ENCODE assay signal across 10 cellular contexts in the genomic region with DNA sequence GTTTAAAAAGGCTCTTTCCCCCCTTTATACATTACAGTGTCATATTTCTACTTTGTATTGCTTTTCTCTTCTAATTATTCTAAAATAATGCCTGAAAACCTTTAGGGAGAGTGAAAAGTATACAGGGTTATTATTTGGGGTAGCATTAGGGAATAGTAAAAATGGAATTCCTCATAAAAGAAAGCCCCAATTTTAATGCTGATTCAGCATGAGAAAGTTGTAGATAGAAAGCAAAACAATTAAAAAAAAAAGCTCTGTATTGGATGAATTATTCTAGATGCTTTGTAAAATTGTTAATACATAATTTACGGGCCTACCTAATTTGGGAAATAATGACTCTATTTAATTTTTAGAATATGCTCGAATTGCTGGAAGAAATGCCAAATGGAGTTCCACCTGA.
"Had no signal": no experiment of that assay in that cellular context is flagged by ENCODE, and none has a peak within 500 bp of the region (broad histone marks: within the 10 kb centered on the region; RNA-seq: fewer than 3 reads in every experiment).

No MANE protein-coding gene starts in this region.

- H3K9ac ChIP-seq: GM23248, KMS-11 had no signal

- H3K4me1 ChIP-seq: HAP-1 had no signal

- H3K27ac ChIP-seq: GM23248, KMS-11 had no signal

- H3K36me3 ChIP-seq: HAP-1 had no signal

- H2AFZ ChIP-seq: GM23248 had no signal

- H3K4me2 ChIP-seq: KMS-11 had no signal

- ATAC-seq: HCT116 had no signal

- H3K4me3 ChIP-seq: GM23248, HAP-1 had no signal

- H3K9me3 ChIP-seq: HAP-1 had no signal

- DNase-seq: GM23248, GOT3, H7, HFFc6, Karpas-422, KBM-7 had no signal

- FAIRE-seq: HTR-8/SVneo had no signal
